Comparison of ENCODE assay signal across 9 cellular contexts in genomic region chr5:179624841-179625271, GRCh38. TPM values are rescaled to one million over a fixed set of nuclear protein-coding genes. Genes with fewer than 3 reads are reported as not detected.
A peak's percentile ranks its signal among the peaks of the same experiment; 100 is the strongest.
DNase-seq lines count a peak whose midpoint lies in the region; TF ChIP-seq lines count a peak whose summit lies in the region.
"Had no signal": no experiment of that assay in that cellular context is flagged by ENCODE, and none has a peak within 500 bp of the region (broad histone marks: within the 10 kb centered on the region; RNA-seq: fewer than 3 reads in every experiment).

No MANE protein-coding gene starts in this region.

- TF ChIP-seq CTCF in osteocyte (IDR thresholded peaks at IDR 0.05): no peak

- H3K4me1 ChIP-seq in effector memory CD4-positive, alpha-beta T cell (ENCODE audit: control insufficient read depth, insufficient read depth, low read length, poor library complexity, severe bottlenecking): peaks cover 27% of the 10 kb centered on the region

- H3K36me3 Mint-ChIP-seq in osteocyte (ENCODE audit: unreplicated experiment): peaks cover 31% of the 10 kb centered on the region

- peaks cover 35% of the 10 kb centered on the region for H3K4me1 Mint-ChIP-seq in osteocyte (ENCODE audit: unreplicated experiment)

- DNase-seq in DMS79 (lab: John Stamatoyannopoulos, UW) (peak; percentile 68), NCI-H2196 (lab: John Stamatoyannopoulos, UW; ENCODE audit: unreplicated experiment) (peak; percentile 44), osteocyte (ENCODE audit: extremely low spot score, unreplicated experiment) (no peak), epidermal melanocyte (ENCODE audit: insufficient read length, low spot score) (no peak), RPMI8226 (no peak), Ammon's horn (ENCODE audit: low spot score) (no peak), GF-D8 (lab: John Stamatoyannopoulos, UW) (no peak)
- no peak for DNase-seq in effector memory CD4-positive, alpha-beta T cell

- H3K27me3 ChIP-seq in effector memory CD4-positive, alpha-beta T cell (replicated peaks; ENCODE audit: control insufficient read depth, insufficient read depth, low read length, poor library complexity, severe bottlenecking): no peaks in the 10 kb centered on the region

- H3K27ac Mint-ChIP-seq in osteocyte (ENCODE audit: unreplicated experiment): peak overlapping the region; percentile 99

- H3K4me3 Mint-ChIP-seq in osteocyte (ENCODE audit: unreplicated experiment): peak overlapping the region; percentile 97

- peaks cover 26% of the 10 kb centered on the region for H3K36me3 ChIP-seq in effector memory CD4-positive, alpha-beta T cell (ENCODE audit: control insufficient read depth, insufficient read depth, low read length)

- peak overlapping the region; percentile 97 for H3K27ac ChIP-seq in effector memory CD4-positive, alpha-beta T cell (ENCODE audit: insufficient read depth, low read length, poor library complexity, severe bottlenecking)

- H3K4me3 ChIP-seq in effector memory CD4-positive, alpha-beta T cell (ENCODE audit: insufficient read depth, low read depth, low read length, poor library complexity, severe bottlenecking): no peak overlapping the region

- no peaks in the 10 kb centered on the region for H3K9me3 ChIP-seq in effector memory CD4-positive, alpha-beta T cell (ENCODE audit: control insufficient read depth, low read length)

- no peaks in the 10 kb centered on the region for H3K27me3 Mint-ChIP-seq in osteocyte (ENCODE audit: unreplicated experiment)

- H3K9me3 Mint-ChIP-seq in osteocyte (ENCODE audit: unreplicated experiment): no peaks in the 10 kb centered on the region

RNA-seq across cellular contexts. Expression of gene HNRNPH1, which starts 1.4 kb away (rescaled TPM):
- 474 and 509 TPM in 2 replicates for total RNA-seq in osteocyte

RNA-seq across cellular contexts. Expression of gene CBY3, which starts 56.0 kb away (rescaled TPM):
- not detected in 2 replicates for total RNA-seq in osteocyte
- total RNA-seq: kidney epithelial cell had no signal

Comparison
In these comparisons a context has a peak if more than half of its experiments do, and no peak if none do; other contexts are left out.
1. DNase-seq: peak in DMS79 (single experiment) and NCI-H2196 (single experiment); none in effector memory CD4-positive, alpha-beta T cell (0 of 3), osteocyte (single experiment), epidermal melanocyte (single experiment), RPMI8226 (single experiment), Ammon's horn (single experiment) and GF-D8 (single experiment).